ENCODE assay signal across 14 cellular contexts in the genomic region with DNA sequence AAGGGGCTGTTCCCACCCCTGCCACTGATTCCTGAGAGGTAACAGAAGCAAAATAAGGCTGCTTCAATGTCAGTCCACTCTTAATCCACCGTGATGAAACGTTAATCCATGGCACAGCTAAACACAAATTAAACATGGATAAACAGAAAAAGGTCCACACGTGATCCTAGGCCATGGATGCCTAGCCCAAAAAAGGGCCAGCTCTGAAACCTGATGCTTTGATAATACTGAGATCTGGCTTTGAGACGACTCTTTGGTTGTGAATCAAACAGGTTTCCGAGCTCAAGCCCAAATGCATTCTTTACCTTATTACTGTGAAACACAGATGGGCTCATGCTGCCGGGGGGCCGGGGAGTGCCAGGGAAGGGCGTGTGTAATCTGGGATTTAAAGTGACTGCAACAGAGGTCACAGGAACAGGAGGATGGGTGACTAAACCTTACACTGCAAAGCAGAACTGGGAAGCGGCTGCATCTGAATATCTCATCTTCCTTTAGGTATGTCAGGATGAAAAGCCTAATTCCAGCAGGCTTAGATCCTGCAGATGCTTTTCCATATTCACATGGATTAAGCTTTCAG.
A peak's percentile ranks its signal among the peaks of the same experiment; 100 is the strongest.
DNase-seq lines count a peak whose midpoint lies in the region; TF ChIP-seq lines count a peak whose summit lies in the region.
"Had no signal": no experiment of that assay in that cellular context is flagged by ENCODE, and none has a peak within 500 bp of the region (broad histone marks: within the 10 kb centered on the region; RNA-seq: fewer than 3 reads in every experiment).

No MANE protein-coding gene starts in this region.

- H3K9me3 ChIP-seq in HUES48 (ENCODE audit: control insufficient read depth, insufficient read depth, low read length) (no peaks in the 10 kb centered on the region), muscle layer of colon (ENCODE audit: low read length) (no peaks in the 10 kb centered on the region), stomach (no peaks in the 10 kb centered on the region), Peyer's patch (no peaks in the 10 kb centered on the region)
- H3K9me3 ChIP-seq: sigmoid colon had no signal

- no peak overlapping the region for H3K9ac ChIP-seq in HUES48 (ENCODE audit: low read depth, low read length)
- no peak overlapping the region for H3K9ac ChIP-seq in muscle layer of colon (ENCODE audit: low read length)

- H3K27me3 ChIP-seq in HUES48 (ENCODE audit: control insufficient read depth, insufficient read depth, low read length), result no peaks in the 10 kb centered on the region
- H3K27me3 ChIP-seq in muscle layer of colon (ENCODE audit: control insufficient read depth in 1 of 2, insufficient read depth in 2 of 2, low read length in 2 of 2), result no peaks in the 10 kb centered on the region
- H3K27me3 ChIP-seq in stomach, result no peaks in the 10 kb centered on the region
- H3K27me3 ChIP-seq in Peyer's patch, result no peaks in the 10 kb centered on the region
- H3K27me3 ChIP-seq: sigmoid colon had no signal

- TF ChIP-seq POLR2A in stomach (IDR thresholded peaks at IDR 0.05), result no peak
- no peak for TF ChIP-seq POLR2A in Peyer's patch (IDR thresholded peaks at IDR 0.05)

- intact Hi-C loops in stomach (cut with DNase I; ENCODE audit: low total_unique reads), result no loop called here

- H3K4me3 ChIP-seq in HUES48 (ENCODE audit: low read depth, low read length), result no peak overlapping the region
- no peak overlapping the region for H3K4me3 ChIP-seq in muscle layer of colon (ENCODE audit: low read depth in 1 of 2, low read length in 2 of 2)
- no peak overlapping the region for H3K4me3 ChIP-seq in stomach
- H3K4me3 ChIP-seq in Peyer's patch, result no peak overlapping the region
- H3K4me3 ChIP-seq: sigmoid colon had no signal

- H3K4me1 ChIP-seq in HUES48 (ENCODE audit: control insufficient read depth, insufficient read depth, low read length), result peaks cover 20% of the 10 kb centered on the region
- peaks cover 31% of the 10 kb centered on the region for H3K4me1 ChIP-seq in muscle layer of colon (ENCODE audit: insufficient read depth, low read length)
- peaks cover 53 to 86% (median 61%) of the 10 kb centered on the region in 4 donors for H3K4me1 ChIP-seq in stomach
- peaks cover 0 to 23% (median 0%) of the 10 kb centered on the region in 4 donors for H3K4me1 ChIP-seq in Peyer's patch

- peak overlapping the region; percentile 53 for H3K27ac ChIP-seq in HUES48 (ENCODE audit: low read depth, low read length)
- peak overlapping the region; percentile 16 for H3K27ac ChIP-seq in cingulate gyrus (ENCODE audit: low read depth, low read length)
- H3K27ac ChIP-seq in muscle layer of colon (ENCODE audit: low read depth, low read length), result peak overlapping the region; percentile 26
- peak overlapping the region in 2 of 5 donors; percentile 9 to 11 for H3K27ac ChIP-seq in stomach
- no peak overlapping the region for H3K27ac ChIP-seq in Peyer's patch

- H3K36me3 ChIP-seq in HUES48 (ENCODE audit: control insufficient read depth, insufficient read depth, low read length), result peaks cover 64% of the 10 kb centered on the region
- no peaks in the 10 kb centered on the region for H3K36me3 ChIP-seq in muscle layer of colon (ENCODE audit: insufficient read depth, low read length)
- H3K36me3 ChIP-seq in stomach, result peaks cover 12 to 32% (median 26%) of the 10 kb centered on the region in 4 donors
- peaks cover 0 to 23% (median 0%) of the 10 kb centered on the region in 3 donors for H3K36me3 ChIP-seq in Peyer's patch

- WGBS in stomach, 5 donors, result 51 to 63% (median 54%) methylated on average over 9 of the region's 9 CpGs

- TF ChIP-seq EP300 in stomach (IDR thresholded peaks at IDR 0.05), result no peak

- TF ChIP-seq CTCF in stomach (IDR thresholded peaks at IDR 0.05), result no peak
- no peak for TF ChIP-seq CTCF in Peyer's patch (IDR thresholded peaks at IDR 0.05)

- DNase-seq in AG08395 (ENCODE audit: low spot score), result peak; percentile 59
- DNase-seq in stomach, result no peak
- DNase-seq in DMS153 treated with DMSO at 0.1 percent for 48 hours (lab: John Stamatoyannopoulos, UW; ENCODE audit: unreplicated experiment), result no peak
- DNase-seq in activated CD4-positive, CD25-positive, alpha-beta regulatory T cell (lab: John Stamatoyannopoulos, UW), result no peak
- DNase-seq in Peyer's patch, result no peak
- DNase-seq: activated CD8-positive, alpha-beta memory T cell treated with anti-CD3 and anti-CD28 coated beads for 24 hours; effector memory CD8-positive, alpha-beta T cell; Karpas-422; NCI-H2171 treated with DMSO at 0.1 percent for 48 hours; OCI-M1; sigmoid colon had no signal

Comparison
In these comparisons a context has a peak if more than half of its experiments do, and no peak if none do; other contexts are left out.
1. H3K27ac ChIP-seq: peak in HUES48 (single experiment), cingulate gyrus (single experiment) and muscle layer of colon (single experiment); none in Peyer's patch (0 of 4).